8 cellular contexts compared by ENCODE assay signal in genomic region chr1:6246497-6247295, GRCh38. TPM values are rescaled to one million over a fixed set of nuclear protein-coding genes. Genes with fewer than 3 reads are reported as not detected.
DNase-seq lines count a peak whose midpoint lies in the region; ATAC-seq and TF ChIP-seq lines count a peak whose summit lies in the region.
"Had no signal": no experiment of that assay in that cellular context is flagged by ENCODE, and none has a peak within 500 bp of the region (broad histone marks: within the 10 kb centered on the region; RNA-seq: fewer than 3 reads in every experiment).

No MANE protein-coding gene starts in this region.

- no peaks in the 10 kb centered on the region for H3K36me3 Mint-ChIP-seq in activated naive CD8-positive, alpha-beta T cell treated with anti-CD3 and anti-CD28 coated beads, Interleukin-2, amount 10 ng/mL, durations not matched to agents 7 days and 5 days
- no peaks in the 10 kb centered on the region for H3K36me3 Mint-ChIP-seq in progenitor cell of endocrine pancreas (ENCODE audit: insufficient read depth)

- H3K27ac Mint-ChIP-seq in activated naive CD8-positive, alpha-beta T cell treated with anti-CD3 and anti-CD28 coated beads, Interleukin-2, amount 10 ng/mL, durations not matched to agents 7 days and 5 days = no peak overlapping the region
- H3K27ac Mint-ChIP-seq in progenitor cell of endocrine pancreas = peak overlapping the region; percentile 92

- peaks cover 5% of the 10 kb centered on the region for H3K4me1 Mint-ChIP-seq in activated naive CD8-positive, alpha-beta T cell treated with anti-CD3 and anti-CD28 coated beads, Interleukin-2, amount 10 ng/mL, durations not matched to agents 7 days and 5 days
- peaks cover 2% of the 10 kb centered on the region for H3K4me1 Mint-ChIP-seq in progenitor cell of endocrine pancreas (ENCODE audit: low read depth)

- POLR2A ChIA-PET in activated naive CD8-positive, alpha-beta T cell treated with anti-CD3 and anti-CD28 coated beads, Interleukin-2, amount 10 ng/mL, durations not matched to agents 7 days and 5 days (lab: Charles Lee) = interaction anchor here (0.9 to 2.5 kb wide), 2 partner anchors 11 to 101 kb away, joined by 3 to 7 read pairs; partner anchors contain the start of gene ICMT

- peak; percentile 96 for TF ChIP-seq CTCF in GM12875 (IDR thresholded peaks at IDR 0.05; ENCODE audit: borderline replicate concordance, insufficient read depth, low read depth, low read length)
- peak; percentile 88 to 96 (median 94) for TF ChIP-seq CTCF in heart left ventricle (IDR thresholded peaks at IDR 0.05)
- peak; percentile 95 for TF ChIP-seq CTCF in progenitor cell of endocrine pancreas (IDR thresholded peaks at IDR 0.05; ENCODE audit: unreplicated experiment)
- peak; percentile 93 to 97 (median 97) for TF ChIP-seq CTCF in vagina (IDR thresholded peaks at IDR 0.05)

- intact Hi-C loops in heart left ventricle (cut with DNase I) (loop anchor here (1.0 to 10.0 kb wide), 14 partner anchors 34 to 204 kb away; no protein-coding TSS in a partner anchor), vagina (cut with DNase I) (loop anchor here (5.0 to 10.0 kb wide), 3 partner anchors 101 to 188 kb away; no protein-coding TSS in a partner anchor)

- DNase-seq in MG63 = peak; percentile 67
- peak; percentile 75 for DNase-seq in SW480 (ENCODE audit: low spot score)
- DNase-seq in activated naive CD8-positive, alpha-beta T cell treated with anti-CD3 and anti-CD28 coated beads, Interleukin-2, amount 10 ng/mL, durations not matched to agents 7 days and 5 days = peak; percentile 86
- peak; percentile 77 to 91 (median 82) for DNase-seq in heart left ventricle
- peak; percentile 85 for DNase-seq in progenitor cell of endocrine pancreas (ENCODE audit: low spot score, unreplicated experiment)
- DNase-seq in vagina (ENCODE audit: extremely low spot score in 2 of 2) = no peak

- TF ChIP-seq POLR2A in heart left ventricle (IDR thresholded peaks at IDR 0.05) = no peak
- no peak for TF ChIP-seq POLR2A in vagina (IDR thresholded peaks at IDR 0.05)

- H3K27me3 ChIP-seq in MG63 = peaks cover 17% of the 10 kb centered on the region
- peaks cover 29 to 97% (median 63%) of the 10 kb centered on the region in 9 donors for H3K27me3 ChIP-seq in heart left ventricle
- H3K27me3 ChIP-seq in vagina = peaks cover 26% of the 10 kb centered on the region

- H3K4me3 ChIP-seq in GM12875 (ENCODE audit: low read depth, low read length) = no peak overlapping the region
- H3K4me3 ChIP-seq in MG63 = no peak overlapping the region
- no peak overlapping the region for H3K4me3 ChIP-seq in heart left ventricle
- H3K4me3 ChIP-seq in vagina = no peak overlapping the region

- H3K4me1 ChIP-seq in heart left ventricle (peaks cover 0 to 51% (median 27%) of the 10 kb centered on the region in 12 donors), vagina (peaks cover 31% of the 10 kb centered on the region)

- ATAC-seq in activated naive CD8-positive, alpha-beta T cell treated with anti-CD3 and anti-CD28 coated beads, Interleukin-2, amount 10 ng/mL, durations not matched to agents 7 days and 5 days (ENCODE audit: low read depth) = peak; percentile 49
- peak; percentile 37 to 77 (median 62) for ATAC-seq in heart left ventricle

- H3K9me3 ChIP-seq in MG63 (no peaks in the 10 kb centered on the region), heart left ventricle (no peaks in the 10 kb centered on the region), vagina (no peaks in the 10 kb centered on the region)

- 5 to 6% (median 6%) methylated on average over 24 to 28 of the region's 28 CpGs for WGBS in heart left ventricle, 4 donors

- no peaks in the 10 kb centered on the region for H3K9me3 Mint-ChIP-seq in activated naive CD8-positive, alpha-beta T cell treated with anti-CD3 and anti-CD28 coated beads, Interleukin-2, amount 10 ng/mL, durations not matched to agents 7 days and 5 days
- no peaks in the 10 kb centered on the region for H3K9me3 Mint-ChIP-seq in progenitor cell of endocrine pancreas (ENCODE audit: low read depth)

- H3K27me3 Mint-ChIP-seq in activated naive CD8-positive, alpha-beta T cell treated with anti-CD3 and anti-CD28 coated beads, Interleukin-2, amount 10 ng/mL, durations not matched to agents 7 days and 5 days = peaks cover 67% of the 10 kb centered on the region
- peaks cover 65% of the 10 kb centered on the region for H3K27me3 Mint-ChIP-seq in progenitor cell of endocrine pancreas

- H3K27ac ChIP-seq in heart left ventricle = no peak overlapping the region
- H3K27ac ChIP-seq in vagina = no peak overlapping the region

- H3K4me3 Mint-ChIP-seq in activated naive CD8-positive, alpha-beta T cell treated with anti-CD3 and anti-CD28 coated beads, Interleukin-2, amount 10 ng/mL, durations not matched to agents 7 days and 5 days = peak overlapping the region; percentile 71
- peak overlapping the region; percentile 14 for H3K4me3 Mint-ChIP-seq in progenitor cell of endocrine pancreas (ENCODE audit: low read depth)

- H3K36me3 ChIP-seq in MG63 (no peaks in the 10 kb centered on the region), heart left ventricle (no peaks in the 10 kb centered on the region), vagina (no peaks in the 10 kb centered on the region)

RNA-seq across cellular contexts. Expression of gene HES3, which starts 2.7 kb away (rescaled TPM):
- not detected in 2 replicates for total RNA-seq in MG63 (2014; rRNA removed; shearing (Covaris generic); ENCODE audit: low replicate concordance)
- total RNA-seq in activated naive CD8-positive, alpha-beta T cell treated with anti-CD3 and anti-CD28 coated beads, Interleukin-2, amount 10 ng/mL, durations not matched to agents 7 days and 5 days = not detected
- not detected for total RNA-seq in heart left ventricle
- polyA plus RNA-seq in heart left ventricle = not detected
- total RNA-seq in progenitor cell of endocrine pancreas = not detected in 2 replicates
- not detected for total RNA-seq in vagina
- total RNA-seq: temporal lobe had no signal

RNA-seq across cellular contexts. Expression of gene ICMT, which starts 10.9 kb away (rescaled TPM):
- 83.9 and 87.1 TPM in 2 replicates for total RNA-seq in MG63 (2014; rRNA removed; shearing (Covaris generic); ENCODE audit: low replicate concordance)
- total RNA-seq in activated naive CD8-positive, alpha-beta T cell treated with anti-CD3 and anti-CD28 coated beads, Interleukin-2, amount 10 ng/mL, durations not matched to agents 7 days and 5 days = 10 to 100 TPM; 40.3 to 40.4 TPM
- 100 to 1,000 TPM in 2 of 9 donors, 10 to 100 TPM in 7; 48.7 to 102 (median 64.1) TPM for total RNA-seq in heart left ventricle
- polyA plus RNA-seq in heart left ventricle = 10 to 100 TPM; 26.8 to 61.6 TPM
- total RNA-seq in progenitor cell of endocrine pancreas = 56.6 and 59.4 TPM in 2 replicates
- total RNA-seq in vagina = 43.2 TPM

RNA-seq across cellular contexts. Expression of gene GPR153, which starts 14.2 kb away (rescaled TPM):
- total RNA-seq in MG63 (2014; rRNA removed; shearing (Covaris generic); ENCODE audit: low replicate concordance) = 5.0 and 6.3 TPM in 2 replicates
- under 1 TPM; 0.58 to 0.74 TPM for total RNA-seq in activated naive CD8-positive, alpha-beta T cell treated with anti-CD3 and anti-CD28 coated beads, Interleukin-2, amount 10 ng/mL, durations not matched to agents 7 days and 5 days
- 10 to 100 TPM in 1 of 9 donors, 1 to 10 TPM in 8; 2.7 to 30.0 (median 4.8) TPM for total RNA-seq in heart left ventricle
- 1 to 10 TPM; 2.7 to 4.7 TPM for polyA plus RNA-seq in heart left ventricle
- total RNA-seq in progenitor cell of endocrine pancreas = 6.3 and 6.5 TPM in 2 replicates
- 11.5 TPM for total RNA-seq in vagina

RNA-seq across cellular contexts. Expression of gene RNF207, which starts 40.8 kb away (rescaled TPM):
- 7.8 and 7.9 TPM in 2 replicates for total RNA-seq in MG63 (2014; rRNA removed; shearing (Covaris generic); ENCODE audit: low replicate concordance)
- total RNA-seq in activated naive CD8-positive, alpha-beta T cell treated with anti-CD3 and anti-CD28 coated beads, Interleukin-2, amount 10 ng/mL, durations not matched to agents 7 days and 5 days = 1 to 10 TPM; 3.8 to 4.0 TPM
- total RNA-seq in heart left ventricle (100 to 1,000 TPM in 1 of 9 donors, 10 to 100 TPM in 8; 27.0 to 126 (median 58.2) TPM), progenitor cell of endocrine pancreas (50.5 and 55.4 TPM in 2 replicates), vagina (19.4 TPM)
- 10 to 100 TPM; 10.6 to 88.6 TPM for polyA plus RNA-seq in heart left ventricle

RNA-seq across cellular contexts. Expression of gene RPL22, which starts 47.3 kb away (rescaled TPM):
- 168 and 264 TPM in 2 replicates for total RNA-seq in MG63 (2014; rRNA removed; shearing (Covaris generic); ENCODE audit: low replicate concordance)
- 100 to 1,000 TPM; 309 to 343 TPM for total RNA-seq in activated naive CD8-positive, alpha-beta T cell treated with anti-CD3 and anti-CD28 coated beads, Interleukin-2, amount 10 ng/mL, durations not matched to agents 7 days and 5 days
- 100 to 1,000 TPM in 7 of 9 donors, 10 to 100 TPM in 2; 63.6 to 343 (median 241) TPM for total RNA-seq in heart left ventricle
- 100 to 1,000 TPM; 198 to 353 TPM for polyA plus RNA-seq in heart left ventricle
- 414 and 432 TPM in 2 replicates for total RNA-seq in progenitor cell of endocrine pancreas
- total RNA-seq in vagina = 154 TPM

Comparison
In these comparisons a context has a peak if more than half of its experiments do, and no peak if none do; other contexts are left out.
1. DNase-seq: peak in MG63 (single experiment), SW480 (single experiment), activated naive CD8-positive, alpha-beta T cell treated with anti-CD3 and anti-CD28 coated beads, Interleukin-2, amount 10 ng/mL, durations not matched to agents 7 days and 5 days (single experiment), heart left ventricle (5 of 5) and progenitor cell of endocrine pancreas (single experiment); none in vagina (0 of 2).
2. Peak in every context shown above with its lines, with median percentiles within 50 percentile points of each other: CTCF ChIP-seq.